25 cellular contexts compared by ENCODE assay signal in the genomic region with DNA sequence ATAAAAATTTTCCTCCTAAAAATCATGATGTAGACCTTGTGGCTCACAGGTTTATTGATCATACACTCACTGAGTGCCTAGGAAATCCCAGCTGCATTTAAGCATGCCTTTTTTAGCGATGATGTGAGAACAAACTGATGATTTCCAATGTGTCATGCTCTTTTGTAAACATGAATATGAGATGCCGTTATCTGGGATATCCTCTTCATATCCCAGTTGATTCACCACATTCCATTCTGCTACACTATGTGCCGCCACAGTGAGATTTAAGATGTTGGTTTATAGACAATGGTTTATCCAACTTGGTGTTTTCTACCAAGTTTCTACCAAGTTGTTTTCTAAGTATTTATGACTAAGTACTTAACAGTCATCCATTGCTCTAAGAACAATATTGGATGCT. TPM values are rescaled to one million over a fixed set of nuclear protein-coding genes. Genes with fewer than 3 reads are reported as not detected.
DNase-seq lines count a peak whose midpoint lies in the region; ATAC-seq and TF ChIP-seq lines count a peak whose summit lies in the region.
"Had no signal": no experiment of that assay in that cellular context is flagged by ENCODE, and none has a peak within 500 bp of the region (broad histone marks: within the 10 kb centered on the region; RNA-seq: fewer than 3 reads in every experiment).

No MANE protein-coding gene starts in this region.

- no peak for ATAC-seq in gastrocnemius medialis
- ATAC-seq: foreskin keratinocyte, left colon, psoas muscle, T-helper 17 cell had no signal

- WGBS in mammary epithelial cell (ENCODE audit: low coverage, missing lambda C conversion rate): 41% methylated on average over 3 of the region's 3 CpGs

- H3K4me3 ChIP-seq in mammary epithelial cell (replicated peaks in 1 of 3; ENCODE audit: insufficient read depth in 1 of 3, low read depth in 2 of 3, low read length in 3 of 3) (no peak overlapping the region), gastrocnemius medialis (no peak overlapping the region)
- H3K4me3 ChIP-seq: ascending aorta, neural progenitor cell, psoas muscle, suprapubic skin had no signal

- TF ChIP-seq POLR2A in gastrocnemius medialis (IDR thresholded peaks at IDR 0.05): no peak

- H3K9me3 ChIP-seq in mammary epithelial cell (replicated peaks; ENCODE audit: insufficient read depth, low read length) (no peaks in the 10 kb centered on the region), gastrocnemius medialis (no peaks in the 10 kb centered on the region)
- H3K9me3 ChIP-seq: ascending aorta, psoas muscle, suprapubic skin had no signal

- H3K4me1 ChIP-seq in mammary epithelial cell (ENCODE audit: insufficient read depth, low read length): no peaks in the 10 kb centered on the region
- H3K4me1 ChIP-seq in gastrocnemius medialis: no peaks in the 10 kb centered on the region
- H3K4me1 ChIP-seq: ascending aorta, foreskin keratinocyte, neural progenitor cell, psoas muscle, suprapubic skin had no signal

- no peak overlapping the region for H2AFZ ChIP-seq in mammary epithelial cell (ENCODE audit: low read depth, low read length)
- H2AFZ ChIP-seq: neural progenitor cell had no signal

- in situ Hi-C loops in mammary epithelial cell (cut with MboI; ENCODE audit: low sequenced_read_pairs in 2 of 2) (no loop called here), gastrocnemius medialis (cut with MboI; ENCODE audit: low sequenced_read_pairs in 4 of 4) (no loop called here), G401 (cut with HindIII; ENCODE audit: low sequenced_read_pairs) (no loop called here)

- BruUV-seq in mammary epithelial cell (replicated peaks; lab: Mats Ljungman, UMichigan): no TSS peak

- intact Hi-C loops in mammary epithelial cell (cut with micrococcal nuclease) (no loop called here), gastrocnemius medialis (cut with DNase I; ENCODE audit: low total_unique reads) (no loop called here)

- peak; percentile 60 for DNase-seq in DMS53 (lab: John Stamatoyannopoulos, UW)
- peak; percentile 92 for DNase-seq in LHCN-M2 (ENCODE audit: low read depth)
- DNase-seq in mammary epithelial cell: peak; percentile 54
- peak; percentile 86 for DNase-seq in iris pigment epithelial cell (ENCODE audit: low read depth)
- DNase-seq in GF-D8 (lab: John Stamatoyannopoulos, UW): no peak
- no peak for DNase-seq in gastrocnemius medialis
- DNase-seq in G401 (ENCODE audit: low spot score): no peak
- no peak for DNase-seq in NCI-H524 (lab: John Stamatoyannopoulos, UW)
- DNase-seq: activated CD4-positive, alpha-beta memory T cell treated with anti-CD3 and anti-CD28 coated beads, Interleukin-2, amount 10 ng/mL, durations not matched to agents 7 days and 5 days; activated naive CD4-positive, alpha-beta T cell treated with anti-CD3 and anti-CD28 coated beads for 36 hours; activated T-cell treated with anti-CD3 and anti-CD28 coated beads, Interleukin-2, amount 50 U/mL, for 24 hours; C1 segment of cervical spinal cord; H9; KBM-7; left colon; NCI-H2029; NCI-H446 treated with DMSO at 0.1 percent for 48 hours; psoas muscle; T-helper 17 cell had no signal

- H3K4me2 ChIP-seq in mammary epithelial cell (ENCODE audit: insufficient read depth, low read depth, low read length): no peak overlapping the region
- H3K4me2 ChIP-seq: neural progenitor cell had no signal

- dilution Hi-C loops in mammary epithelial cell (cut with HindIII; ENCODE audit: low sequenced_read_pairs): no loop called here

- TF ChIP-seq CTCF in mammary epithelial cell (conservative IDR thresholded peaks at IDR 0.05 in 1 of 2, IDR thresholded peaks at IDR 0.05 in 1 of 2; ENCODE audit: extremely low read depth in 1 of 2, insufficient read depth in 1 of 2, low read depth in 1 of 2, low read length in 2 of 2) (no peak), gastrocnemius medialis (IDR thresholded peaks at IDR 0.05 in 4 of 5, conservative IDR thresholded peaks at IDR 0.05 in 1 of 5) (no peak)

- no peaks in the 10 kb centered on the region for H4K20me1 ChIP-seq in mammary epithelial cell (ENCODE audit: insufficient read depth, low read length)

- H3K36me3 ChIP-seq in mammary epithelial cell (ENCODE audit: insufficient read depth, low read length): no peaks in the 10 kb centered on the region
- no peaks in the 10 kb centered on the region for H3K36me3 ChIP-seq in gastrocnemius medialis
- H3K36me3 ChIP-seq: ascending aorta, neural progenitor cell, suprapubic skin had no signal

- H3K27me3 ChIP-seq in mammary epithelial cell (ENCODE audit: insufficient read depth, low read length): no peaks in the 10 kb centered on the region
- H3K27me3 ChIP-seq in gastrocnemius medialis: no peaks in the 10 kb centered on the region
- H3K27me3 ChIP-seq: ascending aorta, foreskin keratinocyte, neural progenitor cell, suprapubic skin had no signal

- CTCF ChIA-PET in mammary epithelial cell (lab: Charles Lee; ENCODE audit: low non-redundant PET): no interaction called here

- H3K79me2 ChIP-seq in mammary epithelial cell (ENCODE audit: insufficient read depth, low read length): no peaks in the 10 kb centered on the region

- H3K27ac ChIP-seq in mammary epithelial cell (ENCODE audit: insufficient read depth, low read depth, low read length) (no peak overlapping the region), gastrocnemius medialis (no peak overlapping the region)
- H3K27ac ChIP-seq: ascending aorta, foreskin keratinocyte, neural progenitor cell, psoas muscle, suprapubic skin had no signal

- no peak overlapping the region for H3K9ac ChIP-seq in mammary epithelial cell (ENCODE audit: insufficient read depth, low read length)
- H3K9ac ChIP-seq: neural progenitor cell had no signal

RNA-seq across cellular contexts. Expression of a gene that starts 5.2 kb away (rescaled TPM):
- total RNA-seq in LHCN-M2 (2014; rRNA removed) (0.06 TPM in 1 of 2 replicates, not detected in the other), mammary epithelial cell (not detected), gastrocnemius medialis (not detected)
- not detected for polyA plus RNA-seq in LHCN-M2 (2012)
- polyA plus RNA-seq in mammary epithelial cell: not detected
- polyA minus RNA-seq in mammary epithelial cell: not detected
- total RNA-seq in G401 (2014; rRNA removed; shearing (Covaris generic)): not detected in 2 replicates
- total RNA-seq: A673, ascending aorta, foreskin keratinocyte, H9, left colon, mesothelial cell of epicardium, psoas muscle, suprapubic skin had no signal
- polyA plus RNA-seq: foreskin keratinocyte, psoas muscle had no signal

RNA-seq across cellular contexts. Expression of a gene that starts 14.7 kb away (rescaled TPM):
- total RNA-seq in LHCN-M2 (2014; rRNA removed) (not detected in 2 replicates), mammary epithelial cell (not detected), gastrocnemius medialis (not detected)
- polyA plus RNA-seq in LHCN-M2 (2012): not detected
- not detected for polyA plus RNA-seq in mammary epithelial cell
- not detected for polyA minus RNA-seq in mammary epithelial cell
- not detected in 2 replicates for total RNA-seq in G401 (2014; rRNA removed; shearing (Covaris generic))
- total RNA-seq: activated naive CD4-positive, alpha-beta T cell treated with anti-CD3 and anti-CD28 coated beads for 36 hours; ascending aorta; foreskin keratinocyte; H9; left colon; mesothelial cell of epicardium; psoas muscle; suprapubic skin; T-helper 17 cell had no signal
- polyA plus RNA-seq: foreskin keratinocyte, psoas muscle had no signal

RNA-seq across cellular contexts. Expression of a gene that starts 33.6 kb away (rescaled TPM):
- total RNA-seq in LHCN-M2 (2014; rRNA removed) (not detected in 2 replicates), mammary epithelial cell (not detected), gastrocnemius medialis (not detected)
- polyA plus RNA-seq in LHCN-M2 (2012): not detected
- not detected for polyA plus RNA-seq in mammary epithelial cell
- not detected for polyA minus RNA-seq in mammary epithelial cell
- not detected in 2 replicates for total RNA-seq in G401 (2014; rRNA removed; shearing (Covaris generic))
- total RNA-seq: activated CD4-positive, alpha-beta memory T cell treated with anti-CD3 and anti-CD28 coated beads, Interleukin-2, amount 10 ng/mL, durations not matched to agents 7 days and 5 days; activated naive CD4-positive, alpha-beta T cell treated with anti-CD3 and anti-CD28 coated beads for 36 hours; ascending aorta; foreskin keratinocyte; H9; left colon; mesothelial cell of epicardium; psoas muscle; suprapubic skin; T-helper 17 cell had no signal
- polyA plus RNA-seq: foreskin keratinocyte, psoas muscle had no signal

Comparison
In these comparisons a context has a peak if more than half of its experiments do, and no peak if none do; other contexts are left out.
1. DNase-seq: peak in DMS53 (single experiment), LHCN-M2 (single experiment), mammary epithelial cell (single experiment) and iris pigment epithelial cell (single experiment); none in GF-D8 (single experiment), gastrocnemius medialis (0 of 2), G401 (single experiment) and NCI-H524 (0 of 2).